In genomic region chr11:111538407-111539114, GRCh38 we compare ENCODE assay signal across 13 cellular contexts. TPM values are rescaled to one million over a fixed set of nuclear protein-coding genes. Genes with fewer than 3 reads are reported as not detected.
DNase-seq lines count a peak whose midpoint lies in the region; ATAC-seq and TF ChIP-seq lines count a peak whose summit lies in the region.
"Had no signal": no experiment of that assay in that cellular context is flagged by ENCODE, and none has a peak within 500 bp of the region (broad histone marks: within the 10 kb centered on the region; RNA-seq: fewer than 3 reads in every experiment).

No MANE protein-coding gene starts in this region.

- H3K27ac Mint-ChIP-seq in activated naive CD8-positive, alpha-beta T cell treated with anti-CD3 and anti-CD28 coated beads, Interleukin-2, amount 10 ng/mL, durations not matched to agents 7 days and 5 days = peak overlapping the region; percentile 88
- H3K27ac Mint-ChIP-seq in natural killer cell = peak overlapping the region in 1 of 2 donors; percentile 64

- H3K4me3 Mint-ChIP-seq in activated naive CD8-positive, alpha-beta T cell treated with anti-CD3 and anti-CD28 coated beads, Interleukin-2, amount 10 ng/mL, durations not matched to agents 7 days and 5 days = peak overlapping the region; percentile 65
- H3K4me3 Mint-ChIP-seq in natural killer cell = peak overlapping the region; percentile 53

- intact Hi-C loops in natural killer cell (cut with micrococcal nuclease) = no loop called here

- no peaks in the 10 kb centered on the region for H3K9me3 Mint-ChIP-seq in activated naive CD8-positive, alpha-beta T cell treated with anti-CD3 and anti-CD28 coated beads, Interleukin-2, amount 10 ng/mL, durations not matched to agents 7 days and 5 days
- no peaks in the 10 kb centered on the region for H3K9me3 Mint-ChIP-seq in natural killer cell

- ATAC-seq in activated naive CD8-positive, alpha-beta T cell treated with anti-CD3 and anti-CD28 coated beads, Interleukin-2, amount 10 ng/mL, durations not matched to agents 7 days and 5 days (ENCODE audit: low read depth) = peak; percentile 67
- peak; percentile 38 to 61 (median 55) for ATAC-seq in natural killer cell
- ATAC-seq in GM19035 (IDR thresholded peaks at IDR 0.05; ENCODE audit: unreplicated experiment) = no peak
- no peak for ATAC-seq in HG02588 (IDR thresholded peaks at IDR 0.05; ENCODE audit: unreplicated experiment)

- H3K27me3 Mint-ChIP-seq in activated naive CD8-positive, alpha-beta T cell treated with anti-CD3 and anti-CD28 coated beads, Interleukin-2, amount 10 ng/mL, durations not matched to agents 7 days and 5 days = peaks cover 17% of the 10 kb centered on the region
- peaks cover 52 to 88% of the 10 kb centered on the region in 2 donors for H3K27me3 Mint-ChIP-seq in natural killer cell (ENCODE audit: low read depth in 2 of 2)

- DNase-seq in EH (ENCODE audit: low read depth) (peak; percentile 33), HCEC 1CT (peak; percentile 45), natural killer cell (no peak), RPMI8226 (no peak)
- DNase-seq in activated naive CD8-positive, alpha-beta T cell treated with anti-CD3 and anti-CD28 coated beads, Interleukin-2, amount 10 ng/mL, durations not matched to agents 7 days and 5 days = no peak
- DNase-seq: activated CD4-positive, alpha-beta T cell treated with anti-CD3 and anti-CD28 coated beads, Interleukin-2, amount 50 U/mL, for 1 hour; KG1; Peyer's patch; uterus had no signal

- H3K4me1 Mint-ChIP-seq in activated naive CD8-positive, alpha-beta T cell treated with anti-CD3 and anti-CD28 coated beads, Interleukin-2, amount 10 ng/mL, durations not matched to agents 7 days and 5 days = peaks cover 51% of the 10 kb centered on the region
- H3K4me1 Mint-ChIP-seq in natural killer cell = peaks cover 24 to 30% of the 10 kb centered on the region in 2 donors

- POLR2A ChIA-PET in activated naive CD8-positive, alpha-beta T cell treated with anti-CD3 and anti-CD28 coated beads, Interleukin-2, amount 10 ng/mL, durations not matched to agents 7 days and 5 days (lab: Charles Lee) = interaction anchor here (0.6 to 3.6 kb wide), 6 partner anchors 7 to 25 kb away, joined by 3 to 35 read pairs (median 4); partner anchors contain the start of genes BTG4 and HOATZ

- TF ChIP-seq CTCF in natural killer cell (IDR thresholded peaks at IDR 0.05) = no peak

- peaks cover 3% of the 10 kb centered on the region for H3K36me3 Mint-ChIP-seq in activated naive CD8-positive, alpha-beta T cell treated with anti-CD3 and anti-CD28 coated beads, Interleukin-2, amount 10 ng/mL, durations not matched to agents 7 days and 5 days
- no peaks in the 10 kb centered on the region for H3K36me3 Mint-ChIP-seq in natural killer cell

RNA-seq across cellular contexts. Expression of gene LAYN, which starts 2.0 kb away (rescaled TPM):
- 10 to 100 TPM; 24.0 to 27.0 TPM for total RNA-seq in activated naive CD8-positive, alpha-beta T cell treated with anti-CD3 and anti-CD28 coated beads, Interleukin-2, amount 10 ng/mL, durations not matched to agents 7 days and 5 days
- total RNA-seq in natural killer cell = 1 to 10 TPM in 1 of 3 donors, under 1 TPM in 1, not detected in 1; 0.94 to 1.8 TPM
- total RNA-seq: NCI-H460 had no signal

RNA-seq across cellular contexts. Expression of gene HOATZ, which starts 24.0 kb away (rescaled TPM):
- total RNA-seq in activated naive CD8-positive, alpha-beta T cell treated with anti-CD3 and anti-CD28 coated beads, Interleukin-2, amount 10 ng/mL, durations not matched to agents 7 days and 5 days = not detected
- total RNA-seq in natural killer cell = not detected
- total RNA-seq: glomerular endothelial cell, NCI-H460, Peyer's patch had no signal

RNA-seq across cellular contexts. Expression of gene BTG4, which starts 26.4 kb away (rescaled TPM):
- under 1 TPM in 1 of 2 experiments, not detected in 1; 0.31 TPM for total RNA-seq in activated naive CD8-positive, alpha-beta T cell treated with anti-CD3 and anti-CD28 coated beads, Interleukin-2, amount 10 ng/mL, durations not matched to agents 7 days and 5 days
- total RNA-seq in natural killer cell = not detected
- total RNA-seq: glomerular endothelial cell, Peyer's patch, uterus had no signal

Comparison
In these comparisons a context has a peak if more than half of its experiments do, and no peak if none do; other contexts are left out.
1. DNase-seq: peak in EH (single experiment) and HCEC 1CT (single experiment); none in activated naive CD8-positive, alpha-beta T cell treated with anti-CD3 and anti-CD28 coated beads, Interleukin-2, amount 10 ng/mL, durations not matched to agents 7 days and 5 days (single experiment), natural killer cell (single experiment) and RPMI8226 (single experiment).
2. ATAC-seq: peak in activated naive CD8-positive, alpha-beta T cell treated with anti-CD3 and anti-CD28 coated beads, Interleukin-2, amount 10 ng/mL, durations not matched to agents 7 days and 5 days (single experiment) and natural killer cell (3 of 3); none in GM19035 (single experiment) and HG02588 (single experiment).
3. RNA of gene LAYN, which starts 2.0 kb away (total RNA-seq): 24.0 to 27.0 TPM in activated naive CD8-positive, alpha-beta T cell treated with anti-CD3 and anti-CD28 coated beads, Interleukin-2, amount 10 ng/mL, durations not matched to agents 7 days and 5 days; 0.94 to 1.8 TPM in natural killer cell; every median in the first group is over 4 times any median in the second.